19 cellular contexts compared by ENCODE assay signal in genomic region chr2:46653539-46653938, GRCh38.
"Had no signal": no experiment of that assay in that cellular context is flagged by ENCODE, and none has a peak within 500 bp of the region (broad histone marks: within the 10 kb centered on the region; RNA-seq: fewer than 3 reads in every experiment).

No MANE protein-coding gene starts in this region.

- DNase-seq: activated CD4-positive, alpha-beta T cell treated with anti-CD3 and anti-CD28 coated beads, Interleukin-2, amount 50 U/mL, for 1 hour; activated CD8-positive, alpha-beta memory T cell treated with anti-CD3 and anti-CD28 coated beads for 24 hours; activated naive CD8-positive, alpha-beta T cell treated with anti-CD3 and anti-CD28 coated beads for 36 hours; dermis blood vessel endothelial cell; endodermal cell; heart right ventricle; mucosa of descending colon; naive thymus-derived CD4-positive, alpha-beta T cell; posterior cingulate gyrus; retina; small intestine; stimulated activated CD4-positive, alpha-beta T cell treated with anti-CD3 and anti-CD28 coated beads, Interleukin-4, amount 100 ng/mL, for 24 hours; stimulated activated naive CD4-positive, alpha-beta T cell treated with Interleukin-2 at 50 U/mL for 16 hours; substantia nigra had no signal

- ATAC-seq: gastroesophageal sphincter; heart right ventricle; left lobe of liver; mucosa of descending colon; naive thymus-derived CD4-positive, alpha-beta T cell had no signal

- H3K36me3 ChIP-seq: gastroesophageal sphincter, heart right ventricle, tibial nerve, vagina had no signal

- H3K9me3 ChIP-seq: gastroesophageal sphincter, heart right ventricle, mucosa of descending colon, neutrophil, tibial nerve, vagina had no signal

- H3K27ac ChIP-seq: gastroesophageal sphincter, heart right ventricle, neutrophil, tibial nerve, vagina had no signal

- H3K4me3 ChIP-seq: gastroesophageal sphincter, heart right ventricle, mucosa of descending colon, tibial nerve, vagina had no signal

- H3K27me3 ChIP-seq: gastroesophageal sphincter, heart right ventricle, tibial nerve, vagina had no signal
